In the genomic region with DNA sequence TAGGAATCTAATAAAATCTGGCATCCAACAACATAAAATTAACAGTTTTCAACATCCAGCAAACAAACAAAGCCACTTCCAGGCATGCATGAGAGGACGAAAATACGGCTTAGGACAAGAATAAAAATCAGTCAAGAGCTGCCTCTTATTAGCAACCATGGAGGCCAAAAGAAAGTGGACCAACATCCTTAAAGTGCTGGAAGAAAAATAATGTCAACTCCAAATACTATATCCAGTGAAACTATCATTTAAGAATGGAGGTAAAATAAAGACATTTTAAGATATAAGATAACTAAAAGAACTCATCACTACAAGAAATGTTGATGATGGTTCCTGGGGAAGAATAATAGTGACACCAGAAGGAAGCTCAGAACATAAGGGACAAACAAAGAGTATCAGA, we compare ENCODE assay signal across 30 cellular contexts.
"Had no signal": no experiment of that assay in that cellular context is flagged by ENCODE, and none has a peak within 500 bp of the region (broad histone marks: within the 10 kb centered on the region; RNA-seq: fewer than 3 reads in every experiment).

No MANE protein-coding gene starts in this region.

- DNase-seq: activated effector memory CD4-positive, alpha-beta T cell treated with anti-CD3 and anti-CD28 coated beads, Interleukin-2, amount 50 U/mL, for 16 hours; activated effector memory CD4-positive, alpha-beta T cell treated with Interleukin-2 at 50 U/mL for 16 hours; activated gamma-delta T cell treated with Interleukin-2 at 50 U/mL for 16 hours; activated naive CD4-positive, alpha-beta T cell; activated naive CD4-positive, alpha-beta T cell treated with anti-CD3 and anti-CD28 coated beads for 36 hours; activated naive CD4-positive, alpha-beta T cell treated with anti-CD3 and anti-CD28 coated beads, Interleukin-2, amount 10 ng/mL, durations not matched to agents 7 days and 5 days; activated naive CD4-positive, alpha-beta T cell treated with anti-CD3 and anti-CD28 coated beads, Interleukin-2, amount 50 U/mL, for 16 hours; activated naive CD4-positive, alpha-beta T cell treated with Interleukin-2 at 50 U/mL for 16 hours; activated naive CD8-positive, alpha-beta T cell treated with anti-CD3 and anti-CD28 coated beads for 36 hours; activated naive CD8-positive, alpha-beta T cell treated with anti-CD3 and anti-CD28 coated beads, Interleukin-2, amount 10 ng/mL, durations not matched to agents 7 days and 5 days; activated naive CD8-positive, alpha-beta T cell treated with anti-CD3 and anti-CD28 coated beads, Interleukin-2, amount 50 U/mL, for 24 hours; activated T-cell treated with anti-CD3 and anti-CD28 coated beads, Interleukin-2, amount 50 U/mL, for 24 hours; activated T-cell treated with anti-CD3 and anti-CD28 coated beads, Interleukin-2, amount 50 U/mL, for 4 hours; activated T-cell treated with anti-CD3 and anti-CD28 coated beads, Interleukin-2, amount 50 U/mL, for 48 hours; activated T-cell treated with anti-CD3 and anti-CD28 coated beads, Interleukin-2, amount 50 U/mL, for 72 hours; adrenal gland; amniotic stem cell; amygdala; anterior cingulate cortex; aorta; body of pancreas; brain microvascular endothelial cell; caudate nucleus; central memory CD4-positive, alpha-beta T cell; cerebellar nuclear complex had no signal

- H3K4me3 ChIP-seq: adrenal gland, ascending aorta, body of pancreas, breast epithelium, cardiac muscle cell had no signal

- ATAC-seq: activated naive CD4-positive, alpha-beta T cell treated with anti-CD3 and anti-CD28 coated beads, Interleukin-2, amount 50 U/mL, for 72 hours; activated naive CD8-positive, alpha-beta T cell treated with anti-CD3 and anti-CD28 coated beads, Interleukin-2, amount 50 U/mL, for 24 hours; activated T-cell treated with anti-CD3 and anti-CD28 coated beads, Interleukin-2, amount 50 U/mL, for 4 hours; activated T-cell treated with anti-CD3 and anti-CD28 coated beads, Interleukin-2, amount 50 U/mL, for 72 hours; activated T-helper 17 cell treated with anti-CD3 and anti-CD28 coated beads, Interleukin-2, amount 50 U/mL, for 72 hours; body of pancreas had no signal

- H3K4me1 ChIP-seq: adrenal gland, ascending aorta, breast epithelium had no signal

- H3K36me3 ChIP-seq: adrenal gland, ascending aorta, brain microvascular endothelial cell, breast epithelium, cardiac muscle cell had no signal

- H3K9me3 ChIP-seq: adrenal gland, body of pancreas, breast epithelium had no signal

- H3K27ac ChIP-seq: adrenal gland, ascending aorta, body of pancreas, brain microvascular endothelial cell, breast epithelium, cardiac muscle cell had no signal
